In genomic region chr17:69516911-69517310, GRCh38 we compare ENCODE assay signal across 1 cellular context.
TF ChIP-seq lines count a peak whose summit lies in the region.

No MANE protein-coding gene starts in this region.

TF ChIP-seq in GM23338, 12 proteins besides CTCF, POLR2A, EP300 and RAD21 (continued from another document):
- TF ChIP-seq ZNF462 (CRISPR knock-in tag; IDR thresholded peaks at IDR 0.05) (no peak), EZH2phosphoT487 (IDR thresholded peaks at IDR 0.05; ENCODE audit: unreplicated experiment) (no peak)
- TF ChIP-seq, protein P1, sequence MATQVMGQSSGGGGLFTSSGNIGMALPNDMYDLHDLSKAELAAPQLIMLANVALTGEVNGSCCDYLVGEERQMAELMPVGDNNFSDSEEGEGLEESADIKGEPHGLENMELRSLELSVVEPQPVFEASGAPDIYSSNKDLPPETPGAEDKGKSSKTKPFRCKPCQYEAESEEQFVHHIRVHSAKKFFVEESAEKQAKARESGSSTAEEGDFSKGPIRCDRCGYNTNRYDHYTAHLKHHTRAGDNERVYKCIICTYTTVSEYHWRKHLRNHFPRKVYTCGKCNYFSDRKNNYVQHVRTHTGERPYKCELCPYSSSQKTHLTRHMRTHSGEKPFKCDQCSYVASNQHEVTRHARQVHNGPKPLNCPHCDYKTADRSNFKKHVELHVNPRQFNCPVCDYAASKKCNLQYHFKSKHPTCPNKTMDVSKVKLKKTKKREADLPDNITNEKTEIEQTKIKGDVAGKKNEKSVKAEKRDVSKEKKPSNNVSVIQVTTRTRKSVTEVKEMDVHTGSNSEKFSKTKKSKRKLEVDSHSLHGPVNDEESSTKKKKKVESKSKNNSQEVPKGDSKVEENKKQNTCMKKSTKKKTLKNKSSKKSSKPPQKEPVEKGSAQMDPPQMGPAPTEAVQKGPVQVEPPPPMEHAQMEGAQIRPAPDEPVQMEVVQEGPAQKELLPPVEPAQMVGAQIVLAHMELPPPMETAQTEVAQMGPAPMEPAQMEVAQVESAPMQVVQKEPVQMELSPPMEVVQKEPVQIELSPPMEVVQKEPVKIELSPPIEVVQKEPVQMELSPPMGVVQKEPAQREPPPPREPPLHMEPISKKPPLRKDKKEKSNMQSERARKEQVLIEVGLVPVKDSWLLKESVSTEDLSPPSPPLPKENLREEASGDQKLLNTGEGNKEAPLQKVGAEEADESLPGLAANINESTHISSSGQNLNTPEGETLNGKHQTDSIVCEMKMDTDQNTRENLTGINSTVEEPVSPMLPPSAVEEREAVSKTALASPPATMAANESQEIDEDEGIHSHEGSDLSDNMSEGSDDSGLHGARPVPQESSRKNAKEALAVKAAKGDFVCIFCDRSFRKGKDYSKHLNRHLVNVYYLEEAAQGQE (IDR thresholded peaks at IDR 0.05; ENCODE audit: unreplicated experiment) = no peak
